ENCODE assay signal across 8 cellular contexts in the genomic region with DNA sequence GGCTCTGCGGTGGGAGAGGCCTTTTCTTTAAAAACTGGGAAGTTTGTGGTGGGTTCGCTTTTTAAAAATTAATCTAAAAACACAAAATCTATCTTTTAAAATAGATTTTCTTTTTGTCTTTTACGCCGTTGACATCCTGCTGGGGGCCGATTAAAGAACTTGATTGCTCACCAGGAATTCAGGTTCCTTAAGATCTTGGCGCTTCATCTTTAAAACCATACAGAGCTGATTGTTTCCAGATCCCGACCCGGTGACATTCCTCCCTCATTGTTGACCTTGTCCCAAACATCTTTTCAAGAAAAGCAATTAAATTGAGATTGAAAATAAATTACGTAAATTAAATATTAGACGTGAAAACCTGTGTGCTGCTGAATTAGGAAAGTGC. TPM values are rescaled to one million over a fixed set of nuclear protein-coding genes. Genes with fewer than 3 reads are reported as not detected.
DNase-seq lines count a peak whose midpoint lies in the region; ATAC-seq and TF ChIP-seq lines count a peak whose summit lies in the region.

No MANE protein-coding gene starts in this region.

- no peaks in the 10 kb centered on the region for H4K20me1 ChIP-seq in MM.1S (ENCODE audit: insufficient read depth, low read length)

- peaks cover 74 to 79% of the 10 kb centered on the region in 2 donors for H3K27me3 Mint-ChIP-seq in effector memory CD8-positive, alpha-beta T cell
- peaks cover 32% of the 10 kb centered on the region for H3K27me3 Mint-ChIP-seq in nephron progenitor cell (ENCODE audit: low read depth, poor library complexity)

- no peaks in the 10 kb centered on the region for H3K79me2 ChIP-seq in MM.1S (ENCODE audit: low read length)

- H2AFZ ChIP-seq in MM.1S (ENCODE audit: low read length) = 0 out of 2 replicates have a peak overlapping the region, but pooled peaks have one; percentile 23

- H3K9me3 ChIP-seq in MM.1S (replicated peaks; ENCODE audit: insufficient read depth, low read length) = no peaks in the 10 kb centered on the region

- no peaks in the 10 kb centered on the region for H3K4me1 ChIP-seq in MM.1S (ENCODE audit: low read length)

- no peak for ATAC-seq in effector memory CD8-positive, alpha-beta T cell (replicated peaks)

- H3K27me3 ChIP-seq in BJ (ENCODE audit: control insufficient read depth, insufficient read depth, low read length) (no peaks in the 10 kb centered on the region), MM.1S (replicated peaks; ENCODE audit: insufficient read depth, low read length) (no peaks in the 10 kb centered on the region)

- TF ChIP-seq CTCF in BJ (IDR thresholded peaks at IDR 0.05; ENCODE audit: insufficient read depth, low read depth, low read length) (no peak), MM.1S (IDR thresholded peaks at IDR 0.05; ENCODE audit: low read length) (no peak), nephron progenitor cell (IDR thresholded peaks at IDR 0.05) (no peak)

- H3F3A ChIP-seq in MM.1S (ENCODE audit: insufficient read depth, low read length) = no peaks in the 10 kb centered on the region

- peaks cover 0 to 2% of the 10 kb centered on the region in 2 donors for H3K4me1 Mint-ChIP-seq in effector memory CD8-positive, alpha-beta T cell (ENCODE audit: low read depth in 2 of 2)
- H3K4me1 Mint-ChIP-seq in nephron progenitor cell = peaks cover 34% of the 10 kb centered on the region

- H3K27ac ChIP-seq in MM.1S (ENCODE audit: low read length) = no peak overlapping the region

- no peaks in the 10 kb centered on the region for H3K9me2 ChIP-seq in MM.1S (replicated peaks; ENCODE audit: insufficient read depth, low read length)

- CTCF ChIA-PET in BJ (lab: Yijun Ruan, JAX) = interaction anchor here (0.8 to 4.4 kb wide), 11 partner anchors 10 to 37 kb away, joined by 4 to 41 read pairs (median 7); no protein-coding TSS in a partner anchor

- DNase-seq in BJ (ENCODE audit: low read depth) (no peak), MM.1S (no peak), nephron progenitor cell (no peak), DMS 273 treated with DMSO at 0.1 percent for 48 hours (lab: John Stamatoyannopoulos, UW) (no peak), SKM-1 treated with dmso at 0.1 percent for 144 hours (lab: John Stamatoyannopoulos, UW; ENCODE audit: unreplicated experiment) (no peak), epidermal melanocyte (ENCODE audit: insufficient read length, low spot score) (no peak), MV-4-11 (lab: John Stamatoyannopoulos, UW) (no peak)
- no peak for DNase-seq in effector memory CD8-positive, alpha-beta T cell

- no peaks in the 10 kb centered on the region for H3K36me3 Mint-ChIP-seq in effector memory CD8-positive, alpha-beta T cell (ENCODE audit: insufficient read depth)
- H3K36me3 Mint-ChIP-seq in nephron progenitor cell (ENCODE audit: low read depth) = peaks cover 5% of the 10 kb centered on the region

- H3K4me2 ChIP-seq in MM.1S (ENCODE audit: low read depth, low read length) = peak overlapping the region; percentile 59; the same call in 1 of the 2 replicates

- no peaks in the 10 kb centered on the region for H3K36me3 ChIP-seq in BJ (ENCODE audit: control insufficient read depth, insufficient read depth, low read length)
- H3K36me3 ChIP-seq in MM.1S (replicated peaks; ENCODE audit: insufficient read depth, low read length) = no peaks in the 10 kb centered on the region

- peak overlapping the region; percentile 85 for H3K4me3 ChIP-seq in BJ (ENCODE audit: low read depth, low read length)
- peak overlapping the region; percentile 57 for H3K4me3 ChIP-seq in MM.1S (ENCODE audit: low read length)

- POLR2A ChIA-PET in BJ (lab: Charles Lee) = interaction anchor here (0.9 kb wide), 1 partner anchor 30 kb away, joined by 4 read pairs; no protein-coding TSS in a partner anchor

- H3K27ac Mint-ChIP-seq in effector memory CD8-positive, alpha-beta T cell = no peak overlapping the region
- H3K27ac Mint-ChIP-seq in nephron progenitor cell = no peak overlapping the region

- H3K9ac ChIP-seq in MM.1S (ENCODE audit: low read length) = no peak overlapping the region

- H3K4me3 Mint-ChIP-seq in effector memory CD8-positive, alpha-beta T cell = peak overlapping the region; percentile 28 to 40
- peak overlapping the region; percentile 93 for H3K4me3 Mint-ChIP-seq in nephron progenitor cell

- no peaks in the 10 kb centered on the region for H3K9me3 Mint-ChIP-seq in effector memory CD8-positive, alpha-beta T cell
- no peaks in the 10 kb centered on the region for H3K9me3 Mint-ChIP-seq in nephron progenitor cell

RNA-seq across cellular contexts. Expression of a gene that starts 0.5 kb away (rescaled TPM):
- polyA plus RNA-seq in BJ (2011; rRNA removed) = 3.2 and 5.7 TPM in 2 replicates
- polyA minus RNA-seq in BJ (2011; rRNA and poly(A)+ RNA removed) = 6.4 and 6.6 TPM in 2 replicates
